In the genomic region with DNA sequence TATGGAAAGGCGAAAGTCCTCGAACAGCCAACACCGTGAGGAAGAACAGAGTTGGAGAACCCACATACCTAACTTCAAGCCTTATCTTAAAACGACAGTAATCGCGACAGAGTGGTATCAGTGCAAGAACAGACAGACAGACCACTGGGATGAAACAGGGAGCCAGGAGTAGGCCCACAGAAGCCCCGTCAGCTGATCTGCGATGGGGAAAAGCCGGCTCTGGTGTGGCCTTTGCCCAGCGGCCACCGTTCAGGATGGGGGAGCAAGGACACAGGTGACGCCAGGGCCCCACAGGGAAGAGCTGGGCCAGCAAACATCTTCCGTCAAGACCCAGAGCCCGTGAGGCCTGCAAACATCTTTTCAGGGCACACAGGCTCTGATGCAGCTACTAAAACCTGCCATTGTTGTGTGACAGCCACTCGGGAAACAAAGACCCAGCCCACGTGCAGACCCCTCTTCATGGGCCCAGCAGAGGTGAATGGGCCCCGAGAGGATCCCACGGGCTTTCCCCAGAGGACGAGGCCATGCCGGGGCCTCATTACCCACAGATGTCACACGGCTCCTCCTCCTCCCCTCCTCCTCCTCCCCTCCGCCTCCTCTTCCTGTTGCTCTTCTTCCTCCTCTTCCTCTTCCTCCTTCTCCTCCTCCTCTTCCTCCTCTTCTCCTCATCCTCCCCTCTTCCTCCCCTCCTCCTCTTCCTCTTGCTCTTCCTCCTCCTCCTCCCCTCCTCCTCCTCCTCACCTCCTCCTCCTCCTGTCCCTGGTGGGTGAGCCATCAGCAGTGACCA, we compare ENCODE assay signal across 24 cellular contexts.
"Had no signal": no experiment of that assay in that cellular context is flagged by ENCODE, and none has a peak within 500 bp of the region (broad histone marks: within the 10 kb centered on the region; RNA-seq: fewer than 3 reads in every experiment).

No MANE protein-coding gene starts in this region.

- FAIRE-seq: endometrium, frontal cortex, TTC549 had no signal

- H3K4me1 Mint-ChIP-seq: activated B cell treated with CpG ODN at 0.5 μM for 24 hours had no signal

- H3K27ac Mint-ChIP-seq: activated B cell treated with CpG ODN at 0.5 μM for 24 hours; activated CD4-positive, alpha-beta T cell treated with anti-CD3 and anti-CD28 coated beads, Interleukin-2, amount 10 ng/mL, durations not matched to agents 24 days and 14 days; activated CD8-positive, alpha-beta T cell treated with anti-CD3 and anti-CD28 coated beads for 36 hours; activated naive CD8-positive, alpha-beta T cell treated with anti-CD3 and anti-CD28 coated beads, Interleukin-2, amount 10 ng/mL, durations not matched to agents 7 days and 5 days; activated T-helper 2 cell treated with anti-CD3 and anti-CD28 coated beads, Interferon-gamma antibody, Interleukin-2, Interleukin-4, amounts not matched to agents 10 μg/mL and 5 μg/mL and 100 μg/mL, durations not matched to agents 14 hours and 24 hours and 36 hours; naive thymus-derived CD8-positive, alpha-beta T cell had no signal

- H3K4me3 Mint-ChIP-seq: activated B cell treated with CpG ODN at 0.5 μM for 24 hours; activated CD4-positive, alpha-beta T cell treated with anti-CD3 and anti-CD28 coated beads, Interleukin-2, amount 10 ng/mL, durations not matched to agents 24 days and 14 days; activated CD8-positive, alpha-beta T cell treated with anti-CD3 and anti-CD28 coated beads for 36 hours; activated naive CD8-positive, alpha-beta T cell treated with anti-CD3 and anti-CD28 coated beads, Interleukin-2, amount 10 ng/mL, durations not matched to agents 7 days and 5 days; central memory CD8-positive, alpha-beta T cell; naive thymus-derived CD8-positive, alpha-beta T cell had no signal

- H3K27ac ChIP-seq: body of pancreas had no signal

- H3K36me3 Mint-ChIP-seq: activated naive CD8-positive, alpha-beta T cell treated with anti-CD3 and anti-CD28 coated beads, Interleukin-2, amount 10 ng/mL, durations not matched to agents 7 days and 5 days; naive thymus-derived CD8-positive, alpha-beta T cell had no signal

- DNase-seq: activated B cell treated with CpG ODN at 0.5 μM for 24 hours; activated CD4-positive, alpha-beta T cell treated with anti-CD3 and anti-CD28 coated beads, Interleukin-2, amount 10 ng/mL, durations not matched to agents 24 days and 14 days; activated CD8-positive, alpha-beta T cell treated with anti-CD3 and anti-CD28 coated beads for 36 hours; activated naive CD4-positive, alpha-beta T cell treated with Interleukin-2 at 50 U/mL for 16 hours; activated naive CD8-positive, alpha-beta T cell treated with anti-CD3 and anti-CD28 coated beads, Interleukin-2, amount 10 ng/mL, durations not matched to agents 7 days and 5 days; activated T-cell treated with anti-CD3 and anti-CD28 coated beads, Interleukin-2, amount 50 U/mL, for 1 hour; body of pancreas; kidney glomerular epithelial cell; left ventricle myocardium superior; mesenchymal stem cell; naive thymus-derived CD8-positive, alpha-beta T cell; nucleus accumbens; retina; stimulated activated CD4-positive, alpha-beta T cell treated with anti-CD3 and anti-CD28 coated beads, Interleukin-12 subunit alpha, Interleukin-12 subunit beta, amount 100 ng/mL, for 4 hours; stimulated activated CD4-positive, alpha-beta T cell treated with anti-CD3 and anti-CD28 coated beads, Interleukin-1b, Interleukin-23, amount 100 ng/mL, for 48 hours; stimulated activated CD8-positive, alpha-beta memory T cell treated with anti-CD3 and anti-CD28 coated beads, Interleukin-4, amount 100 ng/mL, for 48 hours; stimulated activated naive CD4-positive, alpha-beta T cell had no signal

- H3K27me3 ChIP-seq: body of pancreas had no signal

- H3K9me3 Mint-ChIP-seq: activated B cell treated with CpG ODN at 0.5 μM for 24 hours; activated CD4-positive, alpha-beta T cell treated with anti-CD3 and anti-CD28 coated beads, Interleukin-2, amount 10 ng/mL, durations not matched to agents 24 days and 14 days; activated naive CD8-positive, alpha-beta T cell treated with anti-CD3 and anti-CD28 coated beads, Interleukin-2, amount 10 ng/mL, durations not matched to agents 7 days and 5 days; activated T-helper 2 cell treated with anti-CD3 and anti-CD28 coated beads, Interferon-gamma antibody, Interleukin-2, Interleukin-4, amounts not matched to agents 10 μg/mL and 5 μg/mL and 100 μg/mL, durations not matched to agents 14 hours and 24 hours and 36 hours; central memory CD8-positive, alpha-beta T cell had no signal

- H3K36me3 ChIP-seq: heart left ventricle had no signal

- H3K27me3 Mint-ChIP-seq: activated CD4-positive, alpha-beta T cell treated with anti-CD3 and anti-CD28 coated beads, Interleukin-2, amount 10 ng/mL, durations not matched to agents 24 days and 14 days had no signal

- ATAC-seq: activated CD8-positive, alpha-beta T cell treated with anti-CD3 and anti-CD28 coated beads for 36 hours; body of pancreas; heart left ventricle; left ventricle myocardium superior; naive thymus-derived CD8-positive, alpha-beta T cell had no signal

- H3K9me3 ChIP-seq: body of pancreas had no signal

- H3K4me3 ChIP-seq: body of pancreas, coronary artery, heart left ventricle had no signal
